ENCODE assay signal across 8 cellular contexts in genomic region chr6:113763883-113764282, GRCh38.
DNase-seq lines count a peak whose midpoint lies in the region; ATAC-seq and FAIRE-seq lines count a peak whose summit lies in the region.

No MANE protein-coding gene starts in this region.

- H3K4me3 Mint-ChIP-seq in activated CD8-positive, alpha-beta memory T cell treated with anti-CD3 and anti-CD28 coated beads, Interleukin-2, amount 10 ng/mL, durations not matched to agents 7 days and 5 days, result no peak overlapping the region

- no peaks in the 10 kb centered on the region for H3K36me3 Mint-ChIP-seq in activated CD8-positive, alpha-beta memory T cell treated with anti-CD3 and anti-CD28 coated beads, Interleukin-2, amount 10 ng/mL, durations not matched to agents 7 days and 5 days

- DNase-seq in GM04503 (ENCODE audit: low read depth), result peak; percentile 17
- DNase-seq in M059J (ENCODE audit: low read depth), result peak; percentile 92
- DNase-seq in glomerular visceral epithelial cell (ENCODE audit: extremely low spot score), result peak; percentile 47
- DNase-seq in activated CD8-positive, alpha-beta memory T cell treated with anti-CD3 and anti-CD28 coated beads, Interleukin-2, amount 10 ng/mL, durations not matched to agents 7 days and 5 days, result no peak
- no peak for DNase-seq in anterior cingulate cortex (lab: John Stamatoyannopoulos, UW)
- DNase-seq in activated CD8-positive, alpha-beta memory T cell treated with anti-CD3 and anti-CD28 coated beads, Interleukin-2, amount 50 U/mL, for 48 hours, result no peak
- no peak for DNase-seq in frontal cortex (ENCODE audit: low spot score in 2 of 2)

- peak; percentile 62 for ATAC-seq in GM21576 (IDR thresholded peaks at IDR 0.05; ENCODE audit: unreplicated experiment)
- no peak for ATAC-seq in activated CD8-positive, alpha-beta memory T cell treated with anti-CD3 and anti-CD28 coated beads, Interleukin-2, amount 10 ng/mL, durations not matched to agents 7 days and 5 days

- H3K27me3 Mint-ChIP-seq in activated CD8-positive, alpha-beta memory T cell treated with anti-CD3 and anti-CD28 coated beads, Interleukin-2, amount 10 ng/mL, durations not matched to agents 7 days and 5 days, result no peaks in the 10 kb centered on the region

- H3K4me1 Mint-ChIP-seq in activated CD8-positive, alpha-beta memory T cell treated with anti-CD3 and anti-CD28 coated beads, Interleukin-2, amount 10 ng/mL, durations not matched to agents 7 days and 5 days, result peaks cover 1% of the 10 kb centered on the region

- no peak overlapping the region for H3K27ac Mint-ChIP-seq in activated CD8-positive, alpha-beta memory T cell treated with anti-CD3 and anti-CD28 coated beads, Interleukin-2, amount 10 ng/mL, durations not matched to agents 7 days and 5 days

- no peaks in the 10 kb centered on the region for H3K9me3 Mint-ChIP-seq in activated CD8-positive, alpha-beta memory T cell treated with anti-CD3 and anti-CD28 coated beads, Interleukin-2, amount 10 ng/mL, durations not matched to agents 7 days and 5 days (ENCODE audit: low read depth)

- FAIRE-seq in frontal cortex (lab: Jason Lieb, UNC), result no peak

- CTCF ChIA-PET in activated CD8-positive, alpha-beta memory T cell treated with anti-CD3 and anti-CD28 coated beads, Interleukin-2, amount 10 ng/mL, durations not matched to agents 7 days and 5 days (lab: Charles Lee), result no interaction called here

Comparison
In these comparisons a context has a peak if more than half of its experiments do, and no peak if none do; other contexts are left out.
1. DNase-seq: peak in GM04503 (single experiment), M059J (single experiment) and glomerular visceral epithelial cell (single experiment); none in activated CD8-positive, alpha-beta memory T cell treated with anti-CD3 and anti-CD28 coated beads, Interleukin-2, amount 10 ng/mL, durations not matched to agents 7 days and 5 days (single experiment), anterior cingulate cortex (0 of 58), activated CD8-positive, alpha-beta memory T cell treated with anti-CD3 and anti-CD28 coated beads, Interleukin-2, amount 50 U/mL, for 48 hours (single experiment) and frontal cortex (0 of 2).